9 cellular contexts compared by ENCODE assay signal in the genomic region with DNA sequence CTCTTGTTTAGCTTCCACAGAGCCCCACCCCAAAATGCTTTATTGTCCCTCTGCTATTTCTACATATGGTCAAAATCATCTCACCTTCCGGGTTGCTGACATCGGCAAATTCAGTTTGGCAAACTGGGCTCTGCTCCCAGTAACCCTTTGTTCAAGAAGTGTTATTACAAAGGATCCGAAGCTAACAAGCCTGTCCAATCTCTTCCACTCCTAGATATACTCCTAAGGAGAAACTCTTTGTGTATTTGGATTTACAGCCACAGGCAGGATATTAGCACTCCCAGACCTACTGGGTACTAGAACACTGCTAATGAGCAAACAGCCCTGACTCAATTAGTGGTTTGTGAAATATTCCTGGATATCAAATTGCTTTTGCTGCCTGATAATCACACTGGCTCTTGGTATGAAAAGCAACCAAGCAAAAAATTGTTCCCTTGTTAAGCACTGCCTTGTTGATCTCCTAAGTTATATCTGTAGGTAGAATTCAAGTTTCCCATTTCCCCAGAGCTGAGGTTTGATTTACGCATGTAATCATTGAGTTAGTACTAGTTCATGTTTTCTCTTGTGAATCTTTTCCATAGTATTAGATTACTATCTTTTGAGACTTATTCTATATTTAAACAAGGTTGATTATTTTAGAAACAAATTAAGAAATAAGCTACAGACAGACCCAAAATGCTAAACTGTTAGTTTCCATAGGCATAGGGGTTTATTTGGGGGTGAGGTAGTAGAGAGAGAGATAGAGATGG. TPM values are rescaled to one million over a fixed set of nuclear protein-coding genes. Genes with fewer than 3 reads are reported as not detected.
A peak's percentile ranks its signal among the peaks of the same experiment; 100 is the strongest.
DNase-seq lines count a peak whose midpoint lies in the region; ATAC-seq and TF ChIP-seq lines count a peak whose summit lies in the region.
"Had no signal": no experiment of that assay in that cellular context is flagged by ENCODE, and none has a peak within 500 bp of the region (broad histone marks: within the 10 kb centered on the region; RNA-seq: fewer than 3 reads in every experiment).

No MANE protein-coding gene starts in this region.

- no peaks in the 10 kb centered on the region for H3K9me3 ChIP-seq in subcutaneous abdominal adipose tissue (ENCODE audit: control insufficient read depth in 5 of 5, low read length in 5 of 5)
- H3K9me3 ChIP-seq: neutrophil had no signal

- in situ Hi-C loops in astrocyte of the spinal cord (cut with HindIII; ENCODE audit: low sequenced_read_pairs) = no loop called here

- DNase-seq in DMS79 treated with DMSO at 0.1 percent for 48 hours (lab: John Stamatoyannopoulos, UW) (peak; percentile 96), NCI-H2081 (lab: John Stamatoyannopoulos, UW) (peak; percentile 84 to 94), astrocyte of the spinal cord (ENCODE audit: low read depth, low spot score) (peak; percentile 89), kidney epithelial cell (ENCODE audit: low read depth) (no peak), NOMO-1 treated with DMSO at 0.1 percent for 48 hours (lab: John Stamatoyannopoulos, UW; ENCODE audit: unreplicated experiment) (no peak)

- H3K27ac ChIP-seq in subcutaneous abdominal adipose tissue (ENCODE audit: low read depth, low read length) = peak overlapping the region; percentile 100
- H3K27ac ChIP-seq: neutrophil had no signal

- TF ChIP-seq CTCF in astrocyte of the spinal cord (IDR thresholded peaks at IDR 0.05; ENCODE audit: low read depth, low read length) (no peak), kidney epithelial cell (IDR thresholded peaks at IDR 0.05; ENCODE audit: insufficient read depth, low read length, poor library complexity, severe bottlenecking) (no peak)

- peak overlapping the region; percentile 67 for H3K4me3 ChIP-seq in astrocyte of the spinal cord (ENCODE audit: low read depth, low read length)
- H3K4me3 ChIP-seq in kidney epithelial cell (ENCODE audit: low read depth, low read length) = peak overlapping the region; percentile 96
- peak overlapping the region; percentile 79 to 100 (median 98) for H3K4me3 ChIP-seq in subcutaneous abdominal adipose tissue (ENCODE audit: low read depth in 1 of 5, low read length in 5 of 5)

- peak overlapping the region in 4 of 5 donors; percentile 32 to 100 (median 100) for H3K9ac ChIP-seq in subcutaneous abdominal adipose tissue (ENCODE audit: low read length in 5 of 5)

- ATAC-seq in GM18517 (IDR thresholded peaks at IDR 0.05; ENCODE audit: unreplicated experiment) = no peak
- ATAC-seq in HG02759 (IDR thresholded peaks at IDR 0.05; ENCODE audit: unreplicated experiment) = no peak

- H3K27me3 ChIP-seq in kidney epithelial cell (ENCODE audit: control insufficient read depth, insufficient read depth, low read length) (no peaks in the 10 kb centered on the region), subcutaneous abdominal adipose tissue (ENCODE audit: control insufficient read depth in 5 of 5, insufficient read depth in 4 of 5, low read length in 5 of 5) (no peaks in the 10 kb centered on the region)

- H3K4me1 ChIP-seq in subcutaneous abdominal adipose tissue (ENCODE audit: control insufficient read depth in 5 of 5, insufficient read depth in 5 of 5, low read length in 5 of 5) = peaks cover 0 to 16% (median 2%) of the 10 kb centered on the region in 5 donors

- H3K36me3 ChIP-seq in kidney epithelial cell (ENCODE audit: control insufficient read depth, insufficient read depth, low read length) = peaks cover 4% of the 10 kb centered on the region
- H3K36me3 ChIP-seq in subcutaneous abdominal adipose tissue (ENCODE audit: control insufficient read depth in 5 of 5, insufficient read depth in 5 of 5, low read length in 5 of 5) = peaks cover 0 to 11% (median 9%) of the 10 kb centered on the region in 5 donors
- H3K36me3 ChIP-seq: neutrophil had no signal

RNA-seq across cellular contexts. Expression of a gene that starts 3.8 kb away (rescaled TPM):
- 67.8 and 78.5 TPM in 2 replicates for total RNA-seq in kidney epithelial cell

Comparison
In these comparisons a context has a peak if more than half of its experiments do, and no peak if none do; other contexts are left out.
1. DNase-seq: peak in DMS79 treated with DMSO at 0.1 percent for 48 hours (single experiment), NCI-H2081 (2 of 2) and astrocyte of the spinal cord (single experiment); none in kidney epithelial cell (single experiment) and NOMO-1 treated with DMSO at 0.1 percent for 48 hours (single experiment).
2. Peak in every context shown above with its lines, with median percentiles within 50 percentile points of each other: H3K4me3 ChIP-seq.